ENCODE assay signal across 23 cellular contexts in the genomic region with DNA sequence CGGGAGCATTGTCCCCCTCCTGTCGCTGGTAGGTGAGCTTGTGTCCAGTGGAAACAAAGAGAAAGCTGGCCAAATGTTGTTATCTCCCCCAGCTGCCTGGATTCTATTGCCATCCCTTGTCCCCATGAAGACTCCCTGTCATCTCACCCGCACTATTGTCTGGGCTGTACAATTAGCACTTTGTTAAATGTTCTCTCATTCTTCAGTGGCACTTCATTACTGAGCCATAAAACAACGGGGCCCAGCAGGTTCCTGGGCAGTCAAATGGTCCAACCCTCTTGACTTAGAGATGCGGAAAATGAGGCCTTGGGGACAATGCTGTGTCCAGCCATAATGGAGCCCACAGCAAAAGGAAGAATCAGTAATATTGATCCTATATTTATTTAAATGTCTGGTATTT.
A peak's percentile ranks its signal among the peaks of the same experiment; 100 is the strongest.
DNase-seq lines count a peak whose midpoint lies in the region; ATAC-seq lines count a peak whose summit lies in the region.
"Had no signal": no experiment of that assay in that cellular context is flagged by ENCODE, and none has a peak within 500 bp of the region (broad histone marks: within the 10 kb centered on the region; RNA-seq: fewer than 3 reads in every experiment).

No MANE protein-coding gene starts in this region.

- no peak for ATAC-seq in GM18858 (IDR thresholded peaks at IDR 0.05; ENCODE audit: unreplicated experiment)
- ATAC-seq: GM23338, K562 had no signal

- peak in 2 of 3 experiments; percentile 13 to 49 for DNase-seq in NCI-H1417 (lab: John Stamatoyannopoulos, UW)
- DNase-seq in NCI-H1417 treated with DMSO at 0.1 percent for 48 hours (lab: John Stamatoyannopoulos, UW), result no peak
- peak; percentile 89 for DNase-seq in NCI-H146 (lab: John Stamatoyannopoulos, UW)
- DNase-seq in midbrain (lab: John Stamatoyannopoulos, UW), result peak; percentile 77
- DNase-seq in superior temporal gyrus (ENCODE audit: extremely low spot score), result peak; percentile 81
- DNase-seq in DMS79 treated with DMSO at 0.1 percent for 48 hours (lab: John Stamatoyannopoulos, UW), result no peak
- DNase-seq: BE2C; CD4-positive, CD25-positive, alpha-beta regulatory T cell; H9; HFFc6; Kasumi-1; MV-4-11; NCI-H1105 treated with DMSO at 0.1 percent for 48 hours; NCI-H187 treated with DMSO at 0.1 percent for 48 hours; NCI-H2171 treated with DMSO at 0.1 percent for 48 hours; NCI-H345; NCI-H510A treated with DMSO at 0.1 percent for 48 hours; NCI-H82; Right ventricle myocardium superior; RPMI8226 had no signal

Comparison
In these comparisons a context has a peak if more than half of its experiments do, and no peak if none do; other contexts are left out.
1. DNase-seq: peak in NCI-H1417 (2 of 3), NCI-H146 (single experiment), midbrain (single experiment) and superior temporal gyrus (single experiment); none in NCI-H1417 treated with DMSO at 0.1 percent for 48 hours (single experiment) and DMS79 treated with DMSO at 0.1 percent for 48 hours (single experiment).